1 cellular context compared by ENCODE assay signal in the genomic region with DNA sequence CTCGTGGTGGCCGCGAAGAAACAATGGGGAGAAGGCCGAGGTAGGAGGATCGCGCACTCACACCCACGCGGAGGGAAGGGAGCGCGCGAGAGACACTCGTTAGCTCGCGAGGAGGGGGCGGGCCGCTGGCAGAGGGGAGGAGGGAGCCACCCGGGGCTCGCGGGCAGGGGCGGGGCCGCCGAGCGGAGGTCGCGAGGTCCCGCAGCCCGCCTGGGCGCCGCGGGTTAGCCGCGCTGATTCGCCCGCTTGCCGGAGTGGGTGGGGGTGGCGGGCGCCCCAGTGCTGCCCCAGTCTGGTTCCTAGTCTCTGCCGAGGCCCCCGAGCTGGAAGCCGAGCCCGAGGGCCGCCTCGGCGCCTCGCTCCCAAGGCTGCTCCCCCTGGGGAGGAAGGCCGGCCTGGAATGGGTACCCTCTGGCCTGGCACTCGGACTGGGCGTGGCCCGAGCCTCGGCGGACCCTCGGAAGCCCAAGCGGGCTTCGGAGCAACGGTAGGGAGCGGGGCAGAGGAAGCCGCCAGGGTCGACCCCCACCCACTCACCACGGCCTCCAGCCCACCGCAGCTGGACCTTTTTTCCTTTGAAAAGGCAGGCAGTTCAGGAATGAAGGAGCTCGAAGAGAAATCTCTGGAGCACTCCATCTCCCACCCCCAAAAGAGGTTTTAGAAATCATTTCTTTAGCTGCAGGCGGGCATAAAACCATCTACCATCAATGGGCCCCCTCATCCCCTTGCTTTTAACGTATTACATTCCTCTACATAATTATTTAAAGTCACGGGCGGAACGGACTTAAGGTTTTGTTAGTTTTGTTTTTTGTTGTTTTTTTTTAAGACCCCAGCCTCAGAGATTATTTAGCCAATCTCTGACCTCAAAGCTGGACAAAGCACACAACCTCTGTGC.
TF ChIP-seq lines count a peak whose summit lies in the region.

No MANE protein-coding gene starts in this region.

TF ChIP-seq in K562, 482 proteins besides CTCF, POLR2A, EP300 and RAD21 (continues in another document):
- TF ChIP-seq XRCC5 (IDR thresholded peaks at IDR 0.05; ENCODE audit: low read depth, low read length) (peak; percentile 29; the same call in 1 of the 2 replicates), GATA2 (CRISPR knock-in tag; IDR thresholded peaks at IDR 0.05) (no peak), JUNB (CRISPR knock-in tag; conservative IDR thresholded peaks at IDR 0.05) (no peak), ZNF197 (CRISPR knock-in tag; IDR thresholded peaks at IDR 0.05; ENCODE audit: low read depth) (no peak), PREB (CRISPR knock-in tag; IDR thresholded peaks at IDR 0.05) (no peak), ZNF583 (CRISPR knock-in tag; IDR thresholded peaks at IDR 0.05) (0 out of 2 replicates have a peak, but pooled peaks have one; percentile 6), TEAD4 (IDR thresholded peaks at IDR 0.05; ENCODE audit: low read length) (0 out of 2 replicates have a peak, but pooled peaks have one; percentile 5), TEAD4 (CRISPR knock-in tag; IDR thresholded peaks at IDR 0.05; ENCODE audit: borderline replicate concordance) (no peak), MYC (IDR thresholded peaks at IDR 0.05; ENCODE audit: low read depth, low read length) (peak; percentile 83), MYC (CRISPR knock-in tag; IDR thresholded peaks at IDR 0.05; ENCODE audit: borderline replicate concordance, low read depth) (peak; percentile 70; the same call in 1 of the 2 replicates), RFX5 (IDR thresholded peaks at IDR 0.05; ENCODE audit: low read depth, low read length) (no peak), ZNF592 (IDR thresholded peaks at IDR 0.05) (peak; percentile 62), EGR1 (conservative IDR thresholded peaks at IDR 0.05) (peak; percentile 91), SP1 (CRISPR knock-in tag; IDR thresholded peaks at IDR 0.05) (peak; percentile 44), FIP1L1 (IDR thresholded peaks at IDR 0.05; ENCODE audit: low read depth, low read length, poor library complexity, severe bottlenecking) (peak; percentile 71), CREBBP (IDR thresholded peaks at IDR 0.05; ENCODE audit: low read depth, low read length) (no peak), PBX2 (CRISPR knock-in tag; IDR thresholded peaks at IDR 0.05; ENCODE audit: low read depth) (peak; percentile 23; the same call in 1 of the 2 replicates), PBX2 (tag; conservative IDR thresholded peaks at IDR 0.05; ENCODE audit: low read depth) (no peak), MIER1 (IDR thresholded peaks at IDR 0.05; ENCODE audit: low read depth) (no peak), NCOA1 (IDR thresholded peaks at IDR 0.05; ENCODE audit: low read depth) (no peak), RB1 (IDR thresholded peaks at IDR 0.05; ENCODE audit: low read depth) (peak; percentile 78), HDAC8 (tag; IDR thresholded peaks at IDR 0.05) (0 out of 2 replicates have a peak, but pooled peaks have one; percentile 25), CHD2 (IDR thresholded peaks at IDR 0.05; ENCODE audit: low read depth, low read length) (peak; percentile 92), MAZ (CRISPR knock-in tag; conservative IDR thresholded peaks at IDR 0.05 in 1 of 2, IDR thresholded peaks at IDR 0.05 in 1 of 2) (peak; percentile 89 to 92), ZNF75A (CRISPR knock-in tag; IDR thresholded peaks at IDR 0.05) (no peak), REST (CRISPR knock-in tag; IDR thresholded peaks at IDR 0.05; ENCODE audit: low read depth) (peak; percentile 70; the same call in 1 of the 2 replicates), HDAC6 (IDR thresholded peaks at IDR 0.05; ENCODE audit: low read depth, low read length) (no peak), KAT7 (CRISPR knock-in tag; IDR thresholded peaks at IDR 0.05; ENCODE audit: borderline replicate concordance) (0 out of 2 replicates have a peak, but pooled peaks have one; percentile 74), AFF4 (CRISPR knock-in tag; IDR thresholded peaks at IDR 0.05) (peak; percentile 25; the same call in 1 of the 2 replicates), TCF3 (CRISPR knock-in tag; IDR thresholded peaks at IDR 0.05) (no peak), FUS (optimal IDR thresholded peaks at IDR 0.05; ENCODE audit: low read depth, low read length) (peak; percentile 43)
- TF ChIP-seq, protein P1, sequence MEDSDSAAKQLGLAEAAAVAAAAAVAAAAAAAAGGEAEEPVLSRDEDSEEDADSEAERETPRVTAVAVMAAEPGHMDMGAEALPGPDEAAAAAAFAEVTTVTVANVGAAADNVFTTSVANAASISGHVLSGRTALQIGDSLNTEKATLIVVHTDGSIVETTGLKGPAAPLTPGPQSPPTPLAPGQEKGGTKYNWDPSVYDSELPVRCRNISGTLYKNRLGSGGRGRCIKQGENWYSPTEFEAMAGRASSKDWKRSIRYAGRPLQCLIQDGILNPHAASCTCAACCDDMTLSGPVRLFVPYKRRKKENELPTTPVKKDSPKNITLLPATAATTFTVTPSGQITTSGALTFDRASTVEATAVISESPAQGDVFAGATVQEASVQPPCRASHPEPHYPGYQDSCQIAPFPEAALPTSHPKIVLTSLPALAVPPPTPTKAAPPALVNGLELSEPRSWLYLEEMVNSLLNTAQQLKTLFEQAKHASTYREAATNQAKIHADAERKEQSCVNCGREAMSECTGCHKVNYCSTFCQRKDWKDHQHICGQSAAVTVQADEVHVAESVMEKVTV (CRISPR knock-in tag; IDR thresholded peaks at IDR 0.05): no peak
- TF ChIP-seq, protein P2, sequence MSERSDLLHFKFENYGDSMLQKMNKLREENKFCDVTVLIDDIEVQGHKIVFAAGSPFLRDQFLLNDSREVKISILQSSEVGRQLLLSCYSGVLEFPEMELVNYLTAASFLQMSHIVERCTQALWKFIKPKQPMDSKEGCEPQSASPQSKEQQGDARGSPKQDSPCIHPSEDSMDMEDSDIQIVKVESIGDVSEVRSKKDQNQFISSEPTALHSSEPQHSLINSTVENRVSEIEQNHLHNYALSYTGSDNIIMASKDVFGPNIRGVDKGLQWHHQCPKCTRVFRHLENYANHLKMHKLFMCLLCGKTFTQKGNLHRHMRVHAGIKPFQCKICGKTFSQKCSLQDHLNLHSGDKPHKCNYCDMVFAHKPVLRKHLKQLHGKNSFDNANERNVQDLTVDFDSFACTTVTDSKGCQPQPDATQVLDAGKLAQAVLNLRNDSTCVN (CRISPR knock-in tag; IDR thresholded peaks at IDR 0.05): no peak
- TF ChIP-seq, protein P3, sequence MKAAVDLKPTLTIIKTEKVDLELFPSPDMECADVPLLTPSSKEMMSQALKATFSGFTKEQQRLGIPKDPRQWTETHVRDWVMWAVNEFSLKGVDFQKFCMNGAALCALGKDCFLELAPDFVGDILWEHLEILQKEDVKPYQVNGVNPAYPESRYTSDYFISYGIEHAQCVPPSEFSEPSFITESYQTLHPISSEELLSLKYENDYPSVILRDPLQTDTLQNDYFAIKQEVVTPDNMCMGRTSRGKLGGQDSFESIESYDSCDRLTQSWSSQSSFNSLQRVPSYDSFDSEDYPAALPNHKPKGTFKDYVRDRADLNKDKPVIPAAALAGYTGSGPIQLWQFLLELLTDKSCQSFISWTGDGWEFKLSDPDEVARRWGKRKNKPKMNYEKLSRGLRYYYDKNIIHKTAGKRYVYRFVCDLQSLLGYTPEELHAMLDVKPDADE (conservative IDR thresholded peaks at IDR 0.05; ENCODE audit: control insufficient read depth, low read depth, low read length): peak; percentile 49; the same call in 1 of the 2 replicates
